Comparison of ENCODE assay signal across 2 cellular contexts in the genomic region with DNA sequence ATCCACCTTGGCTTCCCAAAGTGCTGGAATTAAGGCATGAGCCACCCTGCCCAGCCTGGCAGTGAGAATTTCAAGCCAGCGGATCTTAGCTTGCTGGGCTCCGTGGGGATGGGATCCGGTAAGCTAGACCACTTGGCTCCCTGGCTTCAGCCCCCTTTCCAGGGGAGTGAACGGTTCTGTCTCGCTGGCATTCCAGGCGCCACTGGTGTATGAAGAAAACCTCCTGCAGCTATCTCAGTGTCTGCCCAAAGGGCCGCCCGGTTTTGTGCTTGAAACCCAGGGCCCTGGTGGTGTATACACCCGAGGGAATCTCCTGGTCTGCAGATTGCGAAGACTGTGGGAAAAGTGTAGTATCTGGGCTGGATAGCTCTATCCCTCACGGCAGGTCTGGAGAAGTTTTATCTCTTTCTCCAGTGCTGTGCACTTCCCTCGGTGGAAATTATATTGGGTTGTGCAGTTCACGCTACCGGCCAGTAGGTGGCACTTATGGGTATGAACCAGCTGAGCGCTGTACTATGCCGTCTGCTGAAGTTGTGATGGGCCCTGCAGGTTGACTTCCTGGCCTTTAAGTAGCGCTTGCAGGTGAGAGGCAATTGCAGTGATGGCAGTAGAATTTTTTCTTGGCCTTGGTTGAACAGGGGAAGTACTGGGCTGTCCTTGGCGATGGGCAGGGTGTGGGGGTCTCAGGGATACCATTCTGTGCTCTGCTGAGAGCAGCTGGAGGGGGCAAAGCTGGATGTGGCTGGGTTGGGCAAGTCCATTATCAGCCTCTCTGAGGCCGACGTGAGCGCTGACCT.
TF ChIP-seq lines count a peak whose summit lies in the region.

No MANE protein-coding gene starts in this region.

TF ChIP-seq in SK-N-SH treated with all-trans-retinoic acid at 6 μM for 48 hours, 23 proteins besides CTCF, POLR2A, EP300 and RAD21 (continued from another document):
- TF ChIP-seq, protein P1, sequence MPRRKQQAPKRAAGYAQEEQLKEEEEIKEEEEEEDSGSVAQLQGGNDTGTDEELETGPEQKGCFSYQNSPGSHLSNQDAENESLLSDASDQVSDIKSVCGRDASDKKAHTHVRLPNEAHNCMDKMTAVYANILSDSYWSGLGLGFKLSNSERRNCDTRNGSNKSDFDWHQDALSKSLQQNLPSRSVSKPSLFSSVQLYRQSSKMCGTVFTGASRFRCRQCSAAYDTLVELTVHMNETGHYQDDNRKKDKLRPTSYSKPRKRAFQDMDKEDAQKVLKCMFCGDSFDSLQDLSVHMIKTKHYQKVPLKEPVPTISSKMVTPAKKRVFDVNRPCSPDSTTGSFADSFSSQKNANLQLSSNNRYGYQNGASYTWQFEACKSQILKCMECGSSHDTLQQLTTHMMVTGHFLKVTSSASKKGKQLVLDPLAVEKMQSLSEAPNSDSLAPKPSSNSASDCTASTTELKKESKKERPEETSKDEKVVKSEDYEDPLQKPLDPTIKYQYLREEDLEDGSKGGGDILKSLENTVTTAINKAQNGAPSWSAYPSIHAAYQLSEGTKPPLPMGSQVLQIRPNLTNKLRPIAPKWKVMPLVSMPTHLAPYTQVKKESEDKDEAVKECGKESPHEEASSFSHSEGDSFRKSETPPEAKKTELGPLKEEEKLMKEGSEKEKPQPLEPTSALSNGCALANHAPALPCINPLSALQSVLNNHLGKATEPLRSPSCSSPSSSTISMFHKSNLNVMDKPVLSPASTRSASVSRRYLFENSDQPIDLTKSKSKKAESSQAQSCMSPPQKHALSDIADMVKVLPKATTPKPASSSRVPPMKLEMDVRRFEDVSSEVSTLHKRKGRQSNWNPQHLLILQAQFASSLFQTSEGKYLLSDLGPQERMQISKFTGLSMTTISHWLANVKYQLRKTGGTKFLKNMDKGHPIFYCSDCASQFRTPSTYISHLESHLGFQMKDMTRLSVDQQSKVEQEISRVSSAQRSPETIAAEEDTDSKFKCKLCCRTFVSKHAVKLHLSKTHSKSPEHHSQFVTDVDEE (CRISPR knock-in tag; IDR thresholded peaks at IDR 0.05), result no peak
- no peak for TF ChIP-seq ZNF565 (CRISPR knock-in tag; conservative IDR thresholded peaks at IDR 0.05; ENCODE audit: low read depth)
- no peak for TF ChIP-seq TOX (CRISPR knock-in tag; IDR thresholded peaks at IDR 0.05; ENCODE audit: borderline replicate concordance)
- TF ChIP-seq ZNF8 (CRISPR knock-in tag; IDR thresholded peaks at IDR 0.05), result no peak
- no peak for TF ChIP-seq SNAI2 (CRISPR knock-in tag; IDR thresholded peaks at IDR 0.05)
- TF ChIP-seq, protein P2, sequence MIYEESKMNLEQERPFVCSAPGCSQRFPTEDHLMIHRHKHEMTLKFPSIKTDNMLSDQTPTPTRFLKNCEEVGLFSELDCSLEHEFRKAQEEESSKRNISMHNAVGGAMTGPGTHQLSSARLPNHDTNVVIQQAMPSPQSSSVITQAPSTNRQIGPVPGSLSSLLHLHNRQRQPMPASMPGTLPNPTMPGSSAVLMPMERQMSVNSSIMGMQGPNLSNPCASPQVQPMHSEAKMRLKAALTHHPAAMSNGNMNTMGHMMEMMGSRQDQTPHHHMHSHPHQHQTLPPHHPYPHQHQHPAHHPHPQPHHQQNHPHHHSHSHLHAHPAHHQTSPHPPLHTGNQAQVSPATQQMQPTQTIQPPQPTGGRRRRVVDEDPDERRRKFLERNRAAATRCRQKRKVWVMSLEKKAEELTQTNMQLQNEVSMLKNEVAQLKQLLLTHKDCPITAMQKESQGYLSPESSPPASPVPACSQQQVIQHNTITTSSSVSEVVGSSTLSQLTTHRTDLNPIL (CRISPR knock-in tag; IDR thresholded peaks at IDR 0.05; ENCODE audit: low read depth), result no peak
- no peak for TF ChIP-seq ESRRG (CRISPR knock-in tag; IDR thresholded peaks at IDR 0.05)
- no peak for TF ChIP-seq ZFP3 (CRISPR knock-in tag; IDR thresholded peaks at IDR 0.05)
- no peak for TF ChIP-seq ISL1 (CRISPR knock-in tag; IDR thresholded peaks at IDR 0.05)
- TF ChIP-seq ZNF70 (CRISPR knock-in tag; IDR thresholded peaks at IDR 0.05), result no peak
- no peak for TF ChIP-seq TCF4 (CRISPR knock-in tag; IDR thresholded peaks at IDR 0.05; ENCODE audit: borderline replicate concordance)
- TF ChIP-seq, protein P3, sequence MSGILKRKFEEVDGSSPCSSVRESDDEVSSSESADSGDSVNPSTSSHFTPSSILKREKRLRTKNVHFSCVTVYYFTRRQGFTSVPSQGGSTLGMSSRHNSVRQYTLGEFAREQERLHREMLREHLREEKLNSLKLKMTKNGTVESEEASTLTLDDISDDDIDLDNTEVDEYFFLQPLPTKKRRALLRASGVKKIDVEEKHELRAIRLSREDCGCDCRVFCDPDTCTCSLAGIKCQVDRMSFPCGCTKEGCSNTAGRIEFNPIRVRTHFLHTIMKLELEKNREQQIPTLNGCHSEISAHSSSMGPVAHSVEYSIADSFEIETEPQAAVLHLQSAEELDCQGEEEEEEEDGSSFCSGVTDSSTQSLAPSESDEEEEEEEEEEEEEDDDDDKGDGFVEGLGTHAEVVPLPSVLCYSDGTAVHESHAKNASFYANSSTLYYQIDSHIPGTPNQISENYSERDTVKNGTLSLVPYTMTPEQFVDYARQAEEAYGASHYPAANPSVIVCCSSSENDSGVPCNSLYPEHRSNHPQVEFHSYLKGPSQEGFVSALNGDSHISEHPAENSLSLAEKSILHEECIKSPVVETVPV (CRISPR knock-in tag; IDR thresholded peaks at IDR 0.05), result no peak

TF ChIP-seq in GM12878, 131 proteins besides CTCF, POLR2A, EP300 and RAD21 (continued from another document):
- TF ChIP-seq, protein P4, sequence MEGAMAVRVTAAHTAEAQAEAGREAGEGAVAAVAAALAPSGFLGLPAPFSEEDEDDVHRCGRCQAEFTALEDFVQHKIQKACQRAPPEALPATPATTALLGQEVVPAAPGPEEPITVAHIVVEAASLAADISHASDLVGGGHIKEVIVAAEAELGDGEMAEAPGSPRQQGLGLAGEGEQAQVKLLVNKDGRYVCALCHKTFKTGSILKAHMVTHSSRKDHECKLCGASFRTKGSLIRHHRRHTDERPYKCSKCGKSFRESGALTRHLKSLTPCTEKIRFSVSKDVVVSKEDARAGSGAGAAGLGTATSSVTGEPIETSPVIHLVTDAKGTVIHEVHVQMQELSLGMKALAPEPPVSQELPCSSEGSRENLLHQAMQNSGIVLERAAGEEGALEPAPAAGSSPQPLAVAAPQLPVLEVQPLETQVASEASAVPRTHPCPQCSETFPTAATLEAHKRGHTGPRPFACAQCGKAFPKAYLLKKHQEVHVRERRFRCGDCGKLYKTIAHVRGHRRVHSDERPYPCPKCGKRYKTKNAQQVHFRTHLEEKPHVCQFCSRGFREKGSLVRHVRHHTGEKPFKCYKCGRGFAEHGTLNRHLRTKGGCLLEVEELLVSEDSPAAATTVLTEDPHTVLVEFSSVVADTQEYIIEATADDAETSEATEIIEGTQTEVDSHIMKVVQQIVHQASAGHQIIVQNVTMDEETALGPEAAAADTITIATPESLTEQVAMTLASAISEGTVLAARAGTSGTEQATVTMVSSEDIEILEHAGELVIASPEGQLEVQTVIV (IDR thresholded peaks at IDR 0.05; ENCODE audit: borderline replicate concordance, partially characterized antibody), result no peak
- TF ChIP-seq RB1 (IDR thresholded peaks at IDR 0.05; ENCODE audit: borderline replicate concordance), result 0 out of 2 replicates have a peak, but pooled peaks have one; percentile 18
- TF ChIP-seq, protein P5, sequence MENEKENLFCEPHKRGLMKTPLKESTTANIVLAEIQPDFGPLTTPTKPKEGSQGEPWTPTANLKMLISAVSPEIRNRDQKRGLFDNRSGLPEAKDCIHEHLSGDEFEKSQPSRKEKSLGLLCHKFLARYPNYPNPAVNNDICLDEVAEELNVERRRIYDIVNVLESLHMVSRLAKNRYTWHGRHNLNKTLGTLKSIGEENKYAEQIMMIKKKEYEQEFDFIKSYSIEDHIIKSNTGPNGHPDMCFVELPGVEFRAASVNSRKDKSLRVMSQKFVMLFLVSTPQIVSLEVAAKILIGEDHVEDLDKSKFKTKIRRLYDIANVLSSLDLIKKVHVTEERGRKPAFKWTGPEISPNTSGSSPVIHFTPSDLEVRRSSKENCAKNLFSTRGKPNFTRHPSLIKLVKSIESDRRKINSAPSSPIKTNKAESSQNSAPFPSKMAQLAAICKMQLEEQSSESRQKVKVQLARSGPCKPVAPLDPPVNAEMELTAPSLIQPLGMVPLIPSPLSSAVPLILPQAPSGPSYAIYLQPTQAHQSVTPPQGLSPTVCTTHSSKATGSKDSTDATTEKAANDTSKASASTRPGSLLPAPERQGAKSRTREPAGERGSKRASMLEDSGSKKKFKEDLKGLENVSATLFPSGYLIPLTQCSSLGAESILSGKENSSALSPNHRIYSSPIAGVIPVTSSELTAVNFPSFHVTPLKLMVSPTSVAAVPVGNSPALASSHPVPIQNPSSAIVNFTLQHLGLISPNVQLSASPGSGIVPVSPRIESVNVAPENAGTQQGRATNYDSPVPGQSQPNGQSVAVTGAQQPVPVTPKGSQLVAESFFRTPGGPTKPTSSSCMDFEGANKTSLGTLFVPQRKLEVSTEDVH (IDR thresholded peaks at IDR 0.05; ENCODE audit: low read depth, partially characterized antibody), result no peak
- no peak for TF ChIP-seq TCF12 (IDR thresholded peaks at IDR 0.05; ENCODE audit: low read depth, low read length)
- TF ChIP-seq ESRRA (IDR thresholded peaks at IDR 0.05; ENCODE audit: low read length), result no peak
- TF ChIP-seq SIN3A (IDR thresholded peaks at IDR 0.05; ENCODE audit: low read depth, low read length), result no peak
- no peak for TF ChIP-seq CHD1 (IDR thresholded peaks at IDR 0.05; ENCODE audit: low read depth, low read length)
- 0 out of 2 replicates have a peak, but pooled peaks have one; percentile 31 for TF ChIP-seq YY1 (IDR thresholded peaks at IDR 0.05; ENCODE audit: low read depth, low read length)
